Comparison of ENCODE assay signal across 8 cellular contexts in the genomic region with DNA sequence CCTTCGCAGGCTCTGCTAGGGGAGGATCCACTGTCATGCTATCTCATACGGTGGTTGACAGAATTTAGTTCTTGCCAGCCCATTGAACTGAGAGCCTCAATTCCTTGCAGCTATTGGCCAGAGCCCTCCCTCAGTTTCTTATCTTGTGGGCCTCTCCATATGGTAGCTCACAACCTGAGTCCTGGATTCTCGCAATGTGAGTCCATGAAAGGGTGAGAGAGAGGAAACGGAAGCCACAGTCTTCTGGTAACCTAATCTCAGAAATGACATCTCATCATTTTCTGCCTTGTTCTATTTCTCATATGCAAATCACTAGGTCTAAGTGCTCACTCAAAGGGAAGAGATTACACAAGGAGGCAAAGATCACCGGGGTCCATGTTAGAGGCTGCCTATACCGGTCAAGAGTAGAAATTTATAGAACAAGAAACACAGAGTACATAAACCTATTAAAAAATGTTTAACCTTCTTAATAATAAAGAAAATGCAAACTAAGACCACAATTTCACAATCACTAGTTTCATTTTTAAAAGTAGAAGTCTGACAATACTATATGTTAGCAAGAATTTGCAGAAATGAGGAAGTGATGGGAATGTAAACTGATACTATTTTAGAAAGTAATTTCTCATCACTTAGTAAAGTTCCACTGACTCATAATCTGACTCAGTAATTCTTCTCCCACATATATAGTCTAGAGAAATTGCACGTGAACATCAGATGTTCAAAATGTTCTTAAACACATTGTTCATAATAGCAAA.
A peak's percentile ranks its signal among the peaks of the same experiment; 100 is the strongest.
DNase-seq lines count a peak whose midpoint lies in the region; ATAC-seq, FAIRE-seq and TF ChIP-seq lines count a peak whose summit lies in the region.

No MANE protein-coding gene starts in this region.

- intact Hi-C loops in left ventricle myocardium inferior (cut with micrococcal nuclease) (no loop called here), uterus (cut with DNase I; ENCODE audit: low total_unique reads) (no loop called here)

- peak; percentile 99 for FAIRE-seq in GM19239 (lab: Jason Lieb, UNC)

- H3K27me3 ChIP-seq in left ventricle myocardium inferior (ENCODE audit: low read depth) (no peaks in the 10 kb centered on the region), uterus (no peaks in the 10 kb centered on the region), HAP-1 (ENCODE audit: low read depth) (no peaks in the 10 kb centered on the region)

- no peak for TF ChIP-seq POLR2A in uterus (IDR thresholded peaks at IDR 0.05)

- TF ChIP-seq CTCF in AG09309 (IDR thresholded peaks at IDR 0.05; ENCODE audit: control insufficient read depth, insufficient read depth, low read depth, low read length, missing control alignments), result no peak
- TF ChIP-seq CTCF in omental fat pad (IDR thresholded peaks at IDR 0.05), result no peak
- no peak for TF ChIP-seq CTCF in left ventricle myocardium inferior (IDR thresholded peaks at IDR 0.05; ENCODE audit: borderline replicate concordance)
- TF ChIP-seq CTCF in uterus (IDR thresholded peaks at IDR 0.05), result no peak

- no peaks in the 10 kb centered on the region for H3K4me1 ChIP-seq in left ventricle myocardium inferior
- H3K4me1 ChIP-seq in uterus, result no peaks in the 10 kb centered on the region
- no peaks in the 10 kb centered on the region for H3K4me1 ChIP-seq in HAP-1

- H3K27ac ChIP-seq in left ventricle myocardium inferior (replicated peaks), result no peak overlapping the region
- H3K27ac ChIP-seq in uterus, result no peak overlapping the region

- H3K4me3 ChIP-seq in AG09309 (ENCODE audit: control insufficient read depth, low read depth, low read length) (no peak overlapping the region), left ventricle myocardium inferior (no peak overlapping the region), uterus (no peak overlapping the region), HAP-1 (no peak overlapping the region)

- H3K36me3 ChIP-seq in left ventricle myocardium inferior, result no peaks in the 10 kb centered on the region
- H3K36me3 ChIP-seq in uterus, result no peaks in the 10 kb centered on the region
- H3K36me3 ChIP-seq in HAP-1 (replicated peaks), result no peaks in the 10 kb centered on the region

- in situ Hi-C loops in HAP-1 (cut with MboI; ENCODE audit: low sequenced_read_pairs), result no loop called here

- ATAC-seq in HG03097 (IDR thresholded peaks at IDR 0.05; ENCODE audit: low FRiP score, unreplicated experiment), result peak; percentile 97
- ATAC-seq in omental fat pad (ENCODE audit: low FRiP score), result peak; percentile 48

- H3K9me3 ChIP-seq in left ventricle myocardium inferior (replicated peaks), result peaks cover 9% of the 10 kb centered on the region
- no peaks in the 10 kb centered on the region for H3K9me3 ChIP-seq in uterus
- no peaks in the 10 kb centered on the region for H3K9me3 ChIP-seq in HAP-1

- peak; percentile 23 for DNase-seq in AG09309 (ENCODE audit: low read depth)
- peak; percentile 10 for DNase-seq in GM19239 (ENCODE audit: insufficient read length, low spot score)
- peak; percentile 69 for DNase-seq in SKM-1 (lab: John Stamatoyannopoulos, UW; ENCODE audit: unreplicated experiment)
- DNase-seq in omental fat pad (ENCODE audit: low spot score), result no peak
- DNase-seq in left ventricle myocardium inferior, result no peak
- DNase-seq in uterus, result no peak
- DNase-seq in HAP-1 (ENCODE audit: low spot score in 2 of 2), result no peak

Comparison
In these comparisons a context has a peak if more than half of its experiments do, and no peak if none do; other contexts are left out.
1. DNase-seq: peak in AG09309 (single experiment), GM19239 (single experiment) and SKM-1 (single experiment); none in omental fat pad (single experiment), left ventricle myocardium inferior (single experiment), uterus (0 of 2) and HAP-1 (0 of 2).